In the genomic region with DNA sequence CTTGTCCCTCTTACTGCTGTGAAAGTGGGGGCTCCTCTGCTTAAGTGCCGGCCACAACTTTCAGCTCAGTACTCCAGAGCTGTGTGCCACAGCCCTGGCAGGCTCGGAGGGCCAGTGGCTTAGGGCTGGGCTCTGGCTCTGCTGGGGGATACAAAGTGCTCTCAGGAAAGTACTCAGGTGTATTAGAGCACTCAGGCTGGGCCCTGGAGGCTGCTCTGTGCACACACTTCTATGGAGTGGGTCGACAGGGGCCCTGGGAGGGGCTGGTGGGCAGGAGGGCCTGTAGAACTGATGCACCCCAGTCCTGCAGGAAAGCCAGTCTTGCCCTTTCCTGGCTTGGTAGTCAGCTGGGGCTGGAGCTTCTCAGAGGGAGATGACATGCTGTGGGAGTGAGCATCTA, we compare ENCODE assay signal across 15 cellular contexts.
"Had no signal": no experiment of that assay in that cellular context is flagged by ENCODE, and none has a peak within 500 bp of the region (broad histone marks: within the 10 kb centered on the region; RNA-seq: fewer than 3 reads in every experiment).

No MANE protein-coding gene starts in this region.

- DNase-seq: cortex of kidney; effector memory CD8-positive, alpha-beta T cell; foreskin keratinocyte; immature natural killer cell; left ventricle myocardium inferior; naive B cell; nephron progenitor cell; stimulated activated CD4-positive, alpha-beta T cell treated with anti-CD3 and anti-CD28 coated beads, Interleukin-2, amount 100 ng/mL, for 24 hours; stimulated activated naive CD8-positive, alpha-beta T cell treated with anti-CD3 and anti-CD28 coated beads, Interleukin-15, Interleukin-2, amounts not matched to agents 100 U/mL and 50 U/mL, for 24 hours; tibial artery had no signal

- H3K27ac ChIP-seq: epithelial cell of prostate, foreskin keratinocyte, left ventricle myocardium inferior, tibial artery, upper lobe of left lung, vagina had no signal

- H3K36me3 ChIP-seq: left ventricle myocardium inferior, upper lobe of left lung, vagina had no signal

- H3K27me3 ChIP-seq: foreskin keratinocyte, tibial artery, upper lobe of left lung, vagina had no signal

- H3K4me1 ChIP-seq: foreskin keratinocyte, left ventricle myocardium inferior, tibial artery, upper lobe of left lung, vagina had no signal

- ATAC-seq: effector memory CD8-positive, alpha-beta T cell; sciatic nerve; stimulated activated naive CD8-positive, alpha-beta T cell treated with anti-CD3 and anti-CD28 coated beads, Interleukin-15, Interleukin-2, amounts not matched to agents 100 U/mL and 50 U/mL, for 24 hours had no signal

- H3K4me3 ChIP-seq: left ventricle myocardium inferior, lung, tibial artery, upper lobe of left lung, vagina had no signal
